ENCODE assay signal across 1 cellular context in genomic region chr5:170368593-170368992, GRCh38.
TF ChIP-seq lines count a peak whose summit lies in the region.

No MANE protein-coding gene starts in this region.

TF ChIP-seq in IMR-90, 13 proteins besides CTCF, POLR2A, EP300 and RAD21:
- no peak for TF ChIP-seq MXI1 (IDR thresholded peaks at IDR 0.05; ENCODE audit: borderline replicate concordance, low read depth, low read length)
- TF ChIP-seq BHLHE40 (IDR thresholded peaks at IDR 0.05; ENCODE audit: low read depth, low read length), result no peak
- no peak for TF ChIP-seq MAFK (IDR thresholded peaks at IDR 0.05; ENCODE audit: low read depth, low read length)
- no peak for TF ChIP-seq NFE2L2 (IDR thresholded peaks at IDR 0.05; ENCODE audit: low read depth, low read length)
- no peak for TF ChIP-seq CEBPB (IDR thresholded peaks at IDR 0.05; ENCODE audit: low read depth, low read length)
- TF ChIP-seq MAZ (IDR thresholded peaks at IDR 0.05; ENCODE audit: borderline replicate concordance, low read depth, low read length), result no peak
- TF ChIP-seq ELK1 (IDR thresholded peaks at IDR 0.05; ENCODE audit: borderline replicate concordance, low read depth, low read length), result no peak
